ENCODE assay signal across 1 cellular context in the genomic region with DNA sequence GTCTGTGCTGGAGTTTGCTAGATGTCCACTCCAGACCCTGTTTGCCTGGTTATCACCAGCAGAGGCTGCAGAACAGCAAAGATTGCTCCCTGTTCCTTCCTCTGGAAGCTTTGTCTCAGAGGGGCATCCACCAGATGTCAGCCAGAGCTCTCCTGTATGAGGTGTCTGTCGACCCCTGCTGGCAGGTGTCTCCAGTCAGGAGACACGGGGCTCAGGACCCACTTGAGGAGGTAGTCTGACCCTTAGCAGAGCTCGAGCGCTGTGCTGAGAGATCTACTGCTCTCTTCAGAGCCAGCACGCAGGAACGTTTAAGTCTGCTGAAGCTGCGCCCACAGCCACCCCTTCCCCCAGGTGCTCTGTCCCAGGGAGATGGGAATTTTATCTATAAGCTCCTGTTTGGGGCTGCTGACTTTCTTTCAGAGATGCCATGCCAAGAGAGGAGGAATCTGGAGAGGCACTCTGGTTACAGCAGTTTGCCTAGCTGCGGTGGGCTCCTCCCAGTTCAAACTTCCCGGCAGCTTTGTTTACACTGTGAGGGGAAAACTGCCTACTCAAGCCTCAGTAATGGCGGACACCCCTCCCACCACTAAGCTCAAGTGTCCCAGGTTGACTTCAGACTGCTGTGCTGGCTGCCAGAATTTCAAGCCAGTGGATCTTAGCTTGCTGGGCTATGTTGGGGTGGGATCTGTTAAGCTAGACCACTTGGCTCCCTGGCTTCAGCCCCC.
TF ChIP-seq lines count a peak whose summit lies in the region.

No MANE protein-coding gene starts in this region.

TF ChIP-seq in HepG2, 621 proteins besides CTCF, POLR2A, EP300 and RAD21 (continued from another document):
- TF ChIP-seq ZNF362 (CRISPR knock-in tag; IDR thresholded peaks at IDR 0.05; ENCODE audit: borderline replicate concordance), result peak; percentile 39; the same call in 1 of the 2 replicates
- TF ChIP-seq, protein P1, sequence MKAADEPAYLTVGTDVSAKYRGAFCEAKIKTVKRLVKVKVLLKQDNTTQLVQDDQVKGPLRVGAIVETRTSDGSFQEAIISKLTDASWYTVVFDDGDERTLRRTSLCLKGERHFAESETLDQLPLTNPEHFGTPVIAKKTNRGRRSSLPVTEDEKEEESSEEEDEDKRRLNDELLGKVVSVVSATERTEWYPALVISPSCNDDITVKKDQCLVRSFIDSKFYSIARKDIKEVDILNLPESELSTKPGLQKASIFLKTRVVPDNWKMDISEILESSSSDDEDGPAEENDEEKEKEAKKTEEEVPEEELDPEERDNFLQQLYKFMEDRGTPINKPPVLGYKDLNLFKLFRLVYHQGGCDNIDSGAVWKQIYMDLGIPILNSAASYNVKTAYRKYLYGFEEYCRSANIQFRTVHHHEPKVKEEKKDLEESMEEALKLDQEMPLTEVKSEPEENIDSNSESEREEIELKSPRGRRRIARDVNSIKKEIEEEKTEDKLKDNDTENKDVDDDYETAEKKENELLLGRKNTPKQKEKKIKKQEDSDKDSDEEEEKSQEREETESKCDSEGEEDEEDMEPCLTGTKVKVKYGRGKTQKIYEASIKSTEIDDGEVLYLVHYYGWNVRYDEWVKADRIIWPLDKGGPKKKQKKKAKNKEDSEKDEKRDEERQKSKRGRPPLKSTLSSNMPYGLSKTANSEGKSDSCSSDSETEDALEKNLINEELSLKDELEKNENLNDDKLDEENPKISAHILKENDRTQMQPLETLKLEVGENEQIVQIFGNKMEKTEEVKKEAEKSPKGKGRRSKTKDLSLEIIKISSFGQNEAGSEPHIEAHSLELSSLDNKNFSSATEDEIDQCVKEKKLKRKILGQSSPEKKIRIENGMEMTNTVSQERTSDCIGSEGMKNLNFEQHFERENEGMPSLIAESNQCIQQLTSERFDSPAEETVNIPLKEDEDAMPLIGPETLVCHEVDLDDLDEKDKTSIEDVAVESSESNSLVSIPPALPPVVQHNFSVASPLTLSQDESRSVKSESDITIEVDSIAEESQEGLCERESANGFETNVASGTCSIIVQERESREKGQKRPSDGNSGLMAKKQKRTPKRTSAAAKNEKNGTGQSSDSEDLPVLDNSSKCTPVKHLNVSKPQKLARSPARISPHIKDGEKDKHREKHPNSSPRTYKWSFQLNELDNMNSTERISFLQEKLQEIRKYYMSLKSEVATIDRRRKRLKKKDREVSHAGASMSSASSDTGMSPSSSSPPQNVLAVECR (CRISPR knock-in tag; IDR thresholded peaks at IDR 0.05; ENCODE audit: borderline replicate concordance), result 0 out of 2 replicates have a peak, but pooled peaks have one; percentile 24
- TF ChIP-seq, protein P2, sequence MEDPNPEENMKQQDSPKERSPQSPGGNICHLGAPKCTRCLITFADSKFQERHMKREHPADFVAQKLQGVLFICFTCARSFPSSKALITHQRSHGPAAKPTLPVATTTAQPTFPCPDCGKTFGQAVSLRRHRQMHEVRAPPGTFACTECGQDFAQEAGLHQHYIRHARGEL (CRISPR knock-in tag; IDR thresholded peaks at IDR 0.05), result peak; percentile 99
